Comparison of ENCODE assay signal across 20 cellular contexts in the genomic region with DNA sequence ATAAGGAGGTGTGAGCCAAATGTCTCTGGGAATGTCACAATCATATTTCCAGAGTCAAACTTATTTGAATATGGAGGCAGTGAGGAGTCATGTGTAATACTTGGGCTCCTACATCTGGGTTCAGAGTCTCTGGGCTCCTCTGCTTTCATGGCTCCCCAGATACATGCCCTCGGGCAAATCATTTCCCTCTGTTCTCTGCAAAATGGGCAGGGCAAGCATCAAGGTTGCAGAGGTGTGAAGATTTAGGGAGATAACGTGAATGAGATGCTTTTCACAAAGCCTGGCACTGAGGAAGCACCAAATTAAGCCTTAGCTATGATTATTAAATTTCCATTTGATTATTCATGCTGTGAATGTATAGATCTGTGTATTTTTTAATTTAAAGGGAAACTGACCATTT.
"Had no signal": no experiment of that assay in that cellular context is flagged by ENCODE, and none has a peak within 500 bp of the region (broad histone marks: within the 10 kb centered on the region; RNA-seq: fewer than 3 reads in every experiment).

No MANE protein-coding gene starts in this region.

- H3K4me3 ChIP-seq: ascending aorta, gastroesophageal sphincter, heart left ventricle, left lung, prostate gland, suprapubic skin, vagina had no signal

- H3K9me3 ChIP-seq: ascending aorta, gastroesophageal sphincter, heart left ventricle, left lung, prostate gland, suprapubic skin, vagina had no signal

- H3K4me1 ChIP-seq: ascending aorta, gastroesophageal sphincter, prostate gland, vagina had no signal

- H3K4me3 Mint-ChIP-seq: activated B cell treated with CpG ODN at 0.5 μM for 24 hours; naive B cell; neural crest cell; stimulated activated naive CD8-positive, alpha-beta T cell treated with anti-CD3 and anti-CD28 coated beads, Interleukin-15, amount 100 ng/mL, for 72 hours had no signal

- H3K27me3 Mint-ChIP-seq: activated B cell treated with CpG ODN at 0.5 μM for 24 hours; stimulated activated naive CD8-positive, alpha-beta T cell treated with anti-CD3 and anti-CD28 coated beads, Interleukin-15, amount 100 ng/mL, for 72 hours had no signal

- H3K27ac Mint-ChIP-seq: activated B cell treated with CpG ODN at 0.5 μM for 24 hours; activated T-helper 2 cell treated with anti-CD3 and anti-CD28 coated beads, Interferon-gamma antibody, Interleukin-2, Interleukin-4, amounts not matched to agents 10 μg/mL and 5 μg/mL and 100 μg/mL, durations not matched to agents 14 hours and 24 hours and 36 hours; naive B cell; stimulated activated naive CD8-positive, alpha-beta T cell treated with anti-CD3 and anti-CD28 coated beads, Interleukin-15, amount 100 ng/mL, for 72 hours had no signal

- H3K36me3 ChIP-seq: ascending aorta, gastroesophageal sphincter, heart left ventricle, left lung, prostate gland, suprapubic skin, vagina had no signal

- H3K36me3 Mint-ChIP-seq: naive B cell had no signal

- H3K27ac ChIP-seq: ascending aorta, gastroesophageal sphincter, heart left ventricle, left lung, prostate gland, suprapubic skin, vagina had no signal

- H3K27me3 ChIP-seq: ascending aorta, gastroesophageal sphincter, heart left ventricle, left lung, suprapubic skin, vagina had no signal

- H3K4me1 Mint-ChIP-seq: activated B cell treated with CpG ODN at 0.5 μM for 24 hours, naive B cell had no signal

- DNase-seq: activated B cell treated with CpG ODN at 0.5 μM for 24 hours; activated CD8-positive, alpha-beta memory T cell treated with anti-CD3 and anti-CD28 coated beads for 24 hours; activated naive CD4-positive, alpha-beta T cell treated with anti-CD3 and anti-CD28 coated beads, Interleukin-2, amount 50 U/mL, for 16 hours; effector CD4-positive, alpha-beta T cell; heart left ventricle; left lung; naive B cell; right cardiac atrium; stimulated activated CD4-positive, alpha-beta T cell treated with anti-CD3 and anti-CD28 coated beads, Interleukin-2, amount 100 ng/mL, for 24 hours; stimulated activated naive CD8-positive, alpha-beta T cell treated with anti-CD3 and anti-CD28 coated beads, Interleukin-15, amount 100 ng/mL, for 72 hours; SW 1271; trophoblast cell had no signal

- ATAC-seq: esophagus mucosa; gastroesophageal sphincter; heart left ventricle; left lung; right cardiac atrium; stimulated activated naive CD8-positive, alpha-beta T cell treated with anti-CD3 and anti-CD28 coated beads, Interleukin-15, amount 100 ng/mL, for 72 hours had no signal

- H3K9me3 Mint-ChIP-seq: activated B cell treated with CpG ODN at 0.5 μM for 24 hours; activated T-helper 2 cell treated with anti-CD3 and anti-CD28 coated beads, Interferon-gamma antibody, Interleukin-2, Interleukin-4, amounts not matched to agents 10 μg/mL and 5 μg/mL and 100 μg/mL, durations not matched to agents 14 hours and 24 hours and 36 hours; naive B cell had no signal
